8 cellular contexts compared by ENCODE assay signal in genomic region chr18:77059294-77059916, GRCh38.
A peak's percentile ranks its signal among the peaks of the same experiment; 100 is the strongest.
DNase-seq lines count a peak whose midpoint lies in the region; ATAC-seq, FAIRE-seq and TF ChIP-seq lines count a peak whose summit lies in the region.

No MANE protein-coding gene starts in this region.

- H3K27ac Mint-ChIP-seq in naive thymus-derived CD4-positive, alpha-beta T cell = peak overlapping the region; percentile 48 to 100 (median 96)

- no peak for FAIRE-seq in HTR-8/SVneo (lab: Jason Lieb, UNC)

- H3K36me3 Mint-ChIP-seq in naive thymus-derived CD4-positive, alpha-beta T cell = peaks cover 1 to 30% (median 10%) of the 10 kb centered on the region in 5 donors

- no peaks in the 10 kb centered on the region for H3K27me3 Mint-ChIP-seq in naive thymus-derived CD4-positive, alpha-beta T cell

- peaks cover 9% of the 10 kb centered on the region for H3K4me1 ChIP-seq in colonic mucosa
- peaks cover 73 to 88% of the 10 kb centered on the region in 2 donors for H3K4me1 ChIP-seq in naive thymus-derived CD4-positive, alpha-beta T cell (ENCODE audit: control insufficient read depth in 2 of 2, insufficient read depth in 2 of 2, low read length in 2 of 2)

- DNase-seq in NCI-H2081 (lab: John Stamatoyannopoulos, UW) (peak; percentile 36 to 47), NCI-H2081 treated with DMSO at 0.1 percent for 48 hours (lab: John Stamatoyannopoulos, UW) (no peak), HTR-8/SVneo (ENCODE audit: insufficient read length, low spot score) (peak; percentile 28), RKO (ENCODE audit: low spot score) (peak; percentile 81), colonic mucosa (no peak), HK-2 (ENCODE audit: unreplicated experiment) (no peak)
- DNase-seq in naive thymus-derived CD4-positive, alpha-beta T cell = no peak

- no peaks in the 10 kb centered on the region for H3K27me3 ChIP-seq in colonic mucosa
- no peaks in the 10 kb centered on the region for H3K27me3 ChIP-seq in naive thymus-derived CD4-positive, alpha-beta T cell (ENCODE audit: control insufficient read depth in 2 of 2, insufficient read depth in 2 of 2, low read length in 2 of 2)

- no peak for ATAC-seq in naive thymus-derived CD4-positive, alpha-beta T cell
- ATAC-seq in GM19023 (IDR thresholded peaks at IDR 0.05; ENCODE audit: unreplicated experiment) = no peak

- no peaks in the 10 kb centered on the region for H3K9me3 ChIP-seq in colonic mucosa
- H3K9me3 ChIP-seq in naive thymus-derived CD4-positive, alpha-beta T cell (ENCODE audit: control insufficient read depth in 2 of 3, low read length in 3 of 3) = no peaks in the 10 kb centered on the region

- no peak overlapping the region for H3K9ac ChIP-seq in colonic mucosa (ENCODE audit: low read depth in 2 of 2, low read length in 2 of 2)

- H3K36me3 ChIP-seq in colonic mucosa = no peaks in the 10 kb centered on the region
- peaks cover 0 to 2% (median 0%) of the 10 kb centered on the region in 3 experiments for H3K36me3 ChIP-seq in naive thymus-derived CD4-positive, alpha-beta T cell (ENCODE audit: control insufficient read depth in 2 of 3, insufficient read depth in 3 of 3, low read length in 3 of 3)

- no peak overlapping the region for H3K4me3 ChIP-seq in colonic mucosa
- H3K4me3 ChIP-seq in naive thymus-derived CD4-positive, alpha-beta T cell (ENCODE audit: low read length) = no peak overlapping the region

- H3K27ac ChIP-seq in colonic mucosa = no peak overlapping the region
- H3K27ac ChIP-seq in naive thymus-derived CD4-positive, alpha-beta T cell (ENCODE audit: low read depth, low read length) = no peak overlapping the region

- POLR2A ChIA-PET in naive thymus-derived CD4-positive, alpha-beta T cell (lab: Charles Lee) = no interaction called here

- peak overlapping the region in 4 of 10 donors; percentile 8 to 74 (median 33) for H3K4me3 Mint-ChIP-seq in naive thymus-derived CD4-positive, alpha-beta T cell

- intact Hi-C loops in colonic mucosa (cut with DNase I) = loop anchor here (5.0 kb wide), 1 partner anchor 57 kb away; no protein-coding TSS in a partner anchor
- intact Hi-C loops in naive thymus-derived CD4-positive, alpha-beta T cell (cut with micrococcal nuclease) = no loop called here

- CTCF ChIA-PET in naive thymus-derived CD4-positive, alpha-beta T cell (lab: Charles Lee) = interaction anchor here (1.1 kb wide), 1 partner anchor 153 kb away, joined by 4 read pairs; no protein-coding TSS in a partner anchor

- no peaks in the 10 kb centered on the region for H3K9me3 Mint-ChIP-seq in naive thymus-derived CD4-positive, alpha-beta T cell

- H3K4me1 Mint-ChIP-seq in naive thymus-derived CD4-positive, alpha-beta T cell = peaks cover 67 to 90% (median 85%) of the 10 kb centered on the region in 7 donors

- peak; percentile 46 for TF ChIP-seq CTCF in colonic mucosa (IDR thresholded peaks at IDR 0.05)

Comparison
In these comparisons a context has a peak if more than half of its experiments do, and no peak if none do; other contexts are left out.
1. DNase-seq: peak in NCI-H2081 (2 of 2), HTR-8/SVneo (single experiment) and RKO (single experiment); none in NCI-H2081 treated with DMSO at 0.1 percent for 48 hours (single experiment), colonic mucosa (single experiment), naive thymus-derived CD4-positive, alpha-beta T cell (0 of 9) and HK-2 (single experiment).